In genomic region chr7:102286237-102287081, GRCh38 we compare ENCODE assay signal across 8 cellular contexts. TPM values are rescaled to one million over a fixed set of nuclear protein-coding genes. Genes with fewer than 3 reads are reported as not detected.
A peak's percentile ranks its signal among the peaks of the same experiment; 100 is the strongest.
DNase-seq lines count a peak whose midpoint lies in the region; ATAC-seq and TF ChIP-seq lines count a peak whose summit lies in the region.

Gene SH2B2, plus strand, starts transcription at chr7:102286868. Its CDS starts 13,683 bp downstream, at chr7:102300551.

- H3K36me3 ChIP-seq in OCI-LY3 (replicated peaks; ENCODE audit: low read depth, low read length) (no peaks in the 10 kb centered on the region), neuron (ENCODE audit: insufficient read depth, low read length) (no peaks in the 10 kb centered on the region), aorta (ENCODE audit: control insufficient read depth in 1 of 2, insufficient read depth in 2 of 2, low read length in 1 of 2) (no peaks in the 10 kb centered on the region)

- H3K9me3 ChIP-seq in OCI-LY3 (ENCODE audit: insufficient read depth, low read length) (no peaks in the 10 kb centered on the region), neuron (ENCODE audit: low read length) (no peaks in the 10 kb centered on the region), aorta (ENCODE audit: control insufficient read depth, low read length) (no peaks in the 10 kb centered on the region)

- ATAC-seq in HG03159 (IDR thresholded peaks at IDR 0.05; ENCODE audit: unreplicated experiment) = peak; percentile 19
- peak; percentile 84 for ATAC-seq in aorta (ENCODE audit: low FRiP score)
- no peak for ATAC-seq in HG03135 (IDR thresholded peaks at IDR 0.05; ENCODE audit: unreplicated experiment)

- peaks cover 22% of the 10 kb centered on the region for H3K27me3 ChIP-seq in OCI-LY3 (ENCODE audit: low read depth, low read length)
- H3K27me3 ChIP-seq in neuron (ENCODE audit: insufficient read depth, low read length) = no peaks in the 10 kb centered on the region
- no peaks in the 10 kb centered on the region for H3K27me3 ChIP-seq in aorta (ENCODE audit: control insufficient read depth in 1 of 2, insufficient read depth in 2 of 2, low read length in 1 of 2)

- H3K9ac ChIP-seq in OCI-LY3 (ENCODE audit: low read length) = peak within 1 kb of the TSS; percentile 79

- TF ChIP-seq CTCF in OCI-LY3 (IDR thresholded peaks at IDR 0.05; ENCODE audit: low read depth, low read length) = no peak

- H3K4me3 ChIP-seq in GM08714 (ENCODE audit: low read length) (peak within 1 kb of the TSS; percentile 71), OCI-LY3 (ENCODE audit: low read length) (peak within 1 kb of the TSS; percentile 99), neuron (ENCODE audit: low read length) (peak within 1 kb of the TSS; percentile 90), aorta (ENCODE audit: low read length in 2 of 2) (peak within 1 kb of the TSS; percentile 55 to 69)

- H4K20me1 ChIP-seq in OCI-LY3 (ENCODE audit: insufficient read depth, low read length) = peaks cover 32% of the 10 kb centered on the region

- WGBS in aorta, 2 donors = 0 to 1% methylated on average over 40 to 114 of the region's 114 CpGs

- intact Hi-C loops in aorta (cut with DNase I) = no loop called here

- H2AFZ ChIP-seq in OCI-LY3 (ENCODE audit: low read depth, low read length) (peak within 1 kb of the TSS; percentile 61), neuron (ENCODE audit: low read depth, low read length) (peak within 1 kb of the TSS; percentile 90)

- peak; percentile 43 for DNase-seq in activated naive CD4-positive, alpha-beta T cell treated with anti-CD3 and anti-CD28 coated beads, Interleukin-2, amount 50 U/mL, for 16 hours
- DNase-seq in glomerular visceral epithelial cell (ENCODE audit: extremely low spot score) (peak; percentile 58), aorta (peak; percentile 88 to 91)

- H3K79me2 ChIP-seq in OCI-LY3 (ENCODE audit: low read length) = no peaks in the 10 kb centered on the region; the same call in 1 of the 2 replicates

- H3K4me1 ChIP-seq in OCI-LY3 (ENCODE audit: low read length) (peaks cover 59% of the 10 kb centered on the region), neuron (ENCODE audit: insufficient read depth, low read length) (peaks cover 23% of the 10 kb centered on the region), aorta (ENCODE audit: control insufficient read depth in 1 of 2, insufficient read depth in 2 of 2, low read length in 2 of 2) (no peaks in the 10 kb centered on the region)

- H3K4me2 ChIP-seq in OCI-LY3 (ENCODE audit: low read length) = peak within 1 kb of the TSS; percentile 93

- peak within 1 kb of the TSS; percentile 32 for H3K27ac ChIP-seq in OCI-LY3 (ENCODE audit: low read length)
- H3K27ac ChIP-seq in aorta (ENCODE audit: low read depth in 1 of 2, low read length in 2 of 2) = peak within 1 kb of the TSS in 1 of 2 donors; percentile 2

RNA-seq across cellular contexts. Expression of gene SH2B2, which starts in this region (rescaled TPM):
- 10 to 100 TPM in 1 of 2 donors, 1 to 10 TPM in 1; 5.5 to 15.6 TPM for total RNA-seq in aorta
- polyA plus RNA-seq in aorta = 1 to 10 TPM in 1 of 2 donors, under 1 TPM in 1; 0.50 to 2.4 TPM
